Comparison of ENCODE assay signal across 19 cellular contexts in the genomic region with DNA sequence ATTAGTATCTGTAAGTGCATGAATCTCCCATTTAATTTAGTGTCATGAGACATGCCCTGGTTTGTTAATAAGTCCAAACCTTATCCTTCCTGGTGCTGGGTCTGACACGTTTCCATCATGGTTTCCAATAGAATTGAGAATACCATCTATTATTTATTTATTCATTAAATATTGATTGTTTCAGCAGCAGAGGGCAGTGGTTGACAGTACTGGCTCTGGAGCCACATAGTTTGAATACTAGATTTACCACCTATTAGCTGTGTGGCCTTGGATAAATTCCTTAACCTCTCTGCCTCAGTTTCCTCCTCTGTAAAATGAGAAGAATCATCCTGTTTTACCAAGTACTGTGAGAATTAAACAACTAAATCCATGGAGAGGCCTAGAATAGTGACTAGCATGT. TPM values are rescaled to one million over a fixed set of nuclear protein-coding genes. Genes with fewer than 3 reads are reported as not detected.
DNase-seq lines count a peak whose midpoint lies in the region; FAIRE-seq and TF ChIP-seq lines count a peak whose summit lies in the region.
"Had no signal": no experiment of that assay in that cellular context is flagged by ENCODE, and none has a peak within 500 bp of the region (broad histone marks: within the 10 kb centered on the region; RNA-seq: fewer than 3 reads in every experiment).

No MANE protein-coding gene starts in this region.

- no peaks in the 10 kb centered on the region for H3K9me3 Mint-ChIP-seq in activated T-helper 1 cell treated with anti-CD3 and anti-CD28 coated beads, Interleukin-12 subunit alpha, Interleukin-12 subunit beta, Interleukin-2, Interleukin-4 antibody, amounts not matched to agents 30 ng/mL and 10 ng/mL and 1 ng/mL, durations not matched to agents 14 hours and 24 hours and 36 hours
- H3K9me3 Mint-ChIP-seq: activated T-helper 2 cell treated with anti-CD3 and anti-CD28 coated beads, Interferon-gamma antibody, Interleukin-2, Interleukin-4, amounts not matched to agents 10 μg/mL and 5 μg/mL and 100 μg/mL, durations not matched to agents 14 hours and 24 hours and 36 hours; IgD-negative memory B cell had no signal

- intact Hi-C loops in activated T-helper 1 cell treated with anti-CD3 and anti-CD28 coated beads, Interleukin-12 subunit alpha, Interleukin-12 subunit beta, Interleukin-2, Interleukin-4 antibody, amounts not matched to agents 30 ng/mL and 10 ng/mL and 1 ng/mL, durations not matched to agents 14 hours and 24 hours and 36 hours (cut with micrococcal nuclease) = no loop called here

- no peaks in the 10 kb centered on the region for H3K9me3 ChIP-seq in neural cell (ENCODE audit: low read length)
- H3K9me3 ChIP-seq: heart right ventricle, Peyer's patch, tibial nerve had no signal

- H3K4me3 Mint-ChIP-seq in activated T-helper 1 cell treated with anti-CD3 and anti-CD28 coated beads, Interleukin-12 subunit alpha, Interleukin-12 subunit beta, Interleukin-2, Interleukin-4 antibody, amounts not matched to agents 30 ng/mL and 10 ng/mL and 1 ng/mL, durations not matched to agents 14 hours and 24 hours and 36 hours = no peak overlapping the region
- H3K4me3 Mint-ChIP-seq: IgD-negative memory B cell had no signal

- H3K9ac ChIP-seq in neural cell (ENCODE audit: low read length) = no peak overlapping the region

- peak; percentile 23 for DNase-seq in NCI-H2171 treated with DMSO at 0.1 percent for 48 hours (lab: John Stamatoyannopoulos, UW)
- no peak for DNase-seq in NCI-H2171 (lab: John Stamatoyannopoulos, UW)
- no peak for DNase-seq in LNCaP clone FGC (ENCODE audit: low read depth)
- DNase-seq in bronchial epithelial cell (ENCODE audit: low read depth) = no peak
- DNase-seq in KG1 (lab: John Stamatoyannopoulos, UW) = no peak
- no peak for DNase-seq in activated T-helper 1 cell treated with anti-CD3 and anti-CD28 coated beads, Interleukin-12 subunit alpha, Interleukin-12 subunit beta, Interleukin-2, Interleukin-4 antibody, amounts not matched to agents 30 ng/mL and 10 ng/mL and 1 ng/mL, durations not matched to agents 14 hours and 24 hours and 36 hours (ENCODE audit: low spot score)
- no peak for DNase-seq in stimulated activated CD4-positive, alpha-beta T cell treated with anti-CD3 and anti-CD28 coated beads, Interleukin-4, amount 100 ng/mL, for 24 hours
- DNase-seq: activated CD8-positive, alpha-beta memory T cell treated with anti-CD3 and anti-CD28 coated beads for 24 hours; heart right ventricle; NCI-H1092 treated with DMSO at 0.1 percent for 48 hours; nucleus accumbens; Peyer's patch had no signal

- H3K79me2 ChIP-seq in neural cell (replicated peaks; ENCODE audit: insufficient read depth, low read length) = no peaks in the 10 kb centered on the region

- H3K27me3 Mint-ChIP-seq in activated T-helper 1 cell treated with anti-CD3 and anti-CD28 coated beads, Interleukin-12 subunit alpha, Interleukin-12 subunit beta, Interleukin-2, Interleukin-4 antibody, amounts not matched to agents 30 ng/mL and 10 ng/mL and 1 ng/mL, durations not matched to agents 14 hours and 24 hours and 36 hours (ENCODE audit: insufficient read depth) = peaks cover 10% of the 10 kb centered on the region

- no peak overlapping the region for H3K4me2 ChIP-seq in neural cell (ENCODE audit: low read length)

- no peak for TF ChIP-seq EP300 in neural cell (conservative IDR thresholded peaks at IDR 0.05; ENCODE audit: poor library complexity, severe bottlenecking)

- no peak for FAIRE-seq in bronchial epithelial cell (lab: Jason Lieb, UNC)
- FAIRE-seq: G401.6, keratinocyte had no signal

- no peaks in the 10 kb centered on the region for H3K36me3 ChIP-seq in bronchial epithelial cell (ENCODE audit: control insufficient read depth, insufficient read depth, low read length)
- H3K36me3 ChIP-seq in neural cell (ENCODE audit: insufficient read depth, low read length) = no peaks in the 10 kb centered on the region
- H3K36me3 ChIP-seq: heart right ventricle, Peyer's patch, tibial nerve had no signal

- no peak overlapping the region for H3K4me3 ChIP-seq in LNCaP clone FGC (ENCODE audit: low read depth, low read length)
- no peak overlapping the region for H3K4me3 ChIP-seq in bronchial epithelial cell (ENCODE audit: low read depth, low read length)
- H3K4me3 ChIP-seq in neural cell (ENCODE audit: low read length) = no peak overlapping the region
- H3K4me3 ChIP-seq: heart right ventricle, Peyer's patch, tibial nerve had no signal

- TF ChIP-seq RAD21 in neural cell (conservative IDR thresholded peaks at IDR 0.05) = peak; percentile 18

- H3K4me1 Mint-ChIP-seq in activated T-helper 1 cell treated with anti-CD3 and anti-CD28 coated beads, Interleukin-12 subunit alpha, Interleukin-12 subunit beta, Interleukin-2, Interleukin-4 antibody, amounts not matched to agents 30 ng/mL and 10 ng/mL and 1 ng/mL, durations not matched to agents 14 hours and 24 hours and 36 hours (ENCODE audit: low read depth) = no peaks in the 10 kb centered on the region
- H3K4me1 Mint-ChIP-seq: IgD-negative memory B cell had no signal

- no peak overlapping the region for H3K27ac Mint-ChIP-seq in activated T-helper 1 cell treated with anti-CD3 and anti-CD28 coated beads, Interleukin-12 subunit alpha, Interleukin-12 subunit beta, Interleukin-2, Interleukin-4 antibody, amounts not matched to agents 30 ng/mL and 10 ng/mL and 1 ng/mL, durations not matched to agents 14 hours and 24 hours and 36 hours
- H3K27ac Mint-ChIP-seq: activated T-helper 2 cell treated with anti-CD3 and anti-CD28 coated beads, Interferon-gamma antibody, Interleukin-2, Interleukin-4, amounts not matched to agents 10 μg/mL and 5 μg/mL and 100 μg/mL, durations not matched to agents 14 hours and 24 hours and 36 hours; IgD-negative memory B cell had no signal

- no peaks in the 10 kb centered on the region for H3F3A ChIP-seq in neural cell (ENCODE audit: insufficient read depth, low read length, poor library complexity, severe bottlenecking)

- no peak overlapping the region for H2AFZ ChIP-seq in neural cell (ENCODE audit: low read depth, low read length)

- no peaks in the 10 kb centered on the region for H3K9me2 ChIP-seq in neural cell (ENCODE audit: insufficient read depth, low read length)

- H3K36me3 Mint-ChIP-seq in activated T-helper 1 cell treated with anti-CD3 and anti-CD28 coated beads, Interleukin-12 subunit alpha, Interleukin-12 subunit beta, Interleukin-2, Interleukin-4 antibody, amounts not matched to agents 30 ng/mL and 10 ng/mL and 1 ng/mL, durations not matched to agents 14 hours and 24 hours and 36 hours (ENCODE audit: low read depth) = no peaks in the 10 kb centered on the region
- H3K36me3 Mint-ChIP-seq: IgD-negative memory B cell had no signal

- no peak overlapping the region for H3K27ac ChIP-seq in neural cell (ENCODE audit: low read length)
- H3K27ac ChIP-seq: epithelial cell of prostate, heart right ventricle, Peyer's patch, tibial nerve had no signal

- TF ChIP-seq CTCF in LNCaP clone FGC (IDR thresholded peaks at IDR 0.05; ENCODE audit: control insufficient read depth, extremely low read depth, insufficient read depth) (peak; percentile 37), bronchial epithelial cell (IDR thresholded peaks at IDR 0.05; ENCODE audit: insufficient read depth, low read length, severe bottlenecking) (peak; percentile 28), neural cell (IDR thresholded peaks at IDR 0.05; ENCODE audit: poor library complexity, severe bottlenecking) (no peak)

- no peaks in the 10 kb centered on the region for H4K20me1 ChIP-seq in neural cell (ENCODE audit: insufficient read depth)

- H3K27me3 ChIP-seq in bronchial epithelial cell (ENCODE audit: control insufficient read depth, insufficient read depth, low read length) (peaks cover 2% of the 10 kb centered on the region), neural cell (ENCODE audit: insufficient read depth, low read depth, low read length) (no peaks in the 10 kb centered on the region)
- H3K27me3 ChIP-seq: Peyer's patch, tibial nerve had no signal

TF ChIP-seq in neural cell, 6 proteins besides CTCF, POLR2A, EP300 and RAD21:
- TF ChIP-seq TAF1 (IDR thresholded peaks at IDR 0.05; ENCODE audit: low read depth) (no peak), SMC3 (conservative IDR thresholded peaks at IDR 0.05; ENCODE audit: poor library complexity) (peak; percentile 18), POLR2AphosphoS5 (IDR thresholded peaks at IDR 0.05) (no peak)

RNA-seq across cellular contexts. Expression of a gene that starts 0.9 kb away (rescaled TPM):
- not detected in 2 replicates for total RNA-seq in bronchial epithelial cell
- polyA plus RNA-seq in neural cell = not detected in 2 replicates
- not detected in 2 replicates for polyA minus RNA-seq in neural cell
- total RNA-seq in activated T-helper 1 cell treated with anti-CD3 and anti-CD28 coated beads, Interleukin-12 subunit alpha, Interleukin-12 subunit beta, Interleukin-2, Interleukin-4 antibody, amounts not matched to agents 30 ng/mL and 10 ng/mL and 1 ng/mL, durations not matched to agents 14 hours and 24 hours and 36 hours = not detected in 2 replicates
- total RNA-seq: activated T-helper 2 cell treated with anti-CD3 and anti-CD28 coated beads, Interferon-gamma antibody, Interleukin-2, Interleukin-4, amounts not matched to agents 10 μg/mL and 5 μg/mL and 100 μg/mL, durations not matched to agents 14 hours and 24 hours and 36 hours had no signal
- polyA plus RNA-seq: IgD-negative memory B cell, keratinocyte had no signal
